Comparison of ENCODE assay signal across 13 cellular contexts in the genomic region with DNA sequence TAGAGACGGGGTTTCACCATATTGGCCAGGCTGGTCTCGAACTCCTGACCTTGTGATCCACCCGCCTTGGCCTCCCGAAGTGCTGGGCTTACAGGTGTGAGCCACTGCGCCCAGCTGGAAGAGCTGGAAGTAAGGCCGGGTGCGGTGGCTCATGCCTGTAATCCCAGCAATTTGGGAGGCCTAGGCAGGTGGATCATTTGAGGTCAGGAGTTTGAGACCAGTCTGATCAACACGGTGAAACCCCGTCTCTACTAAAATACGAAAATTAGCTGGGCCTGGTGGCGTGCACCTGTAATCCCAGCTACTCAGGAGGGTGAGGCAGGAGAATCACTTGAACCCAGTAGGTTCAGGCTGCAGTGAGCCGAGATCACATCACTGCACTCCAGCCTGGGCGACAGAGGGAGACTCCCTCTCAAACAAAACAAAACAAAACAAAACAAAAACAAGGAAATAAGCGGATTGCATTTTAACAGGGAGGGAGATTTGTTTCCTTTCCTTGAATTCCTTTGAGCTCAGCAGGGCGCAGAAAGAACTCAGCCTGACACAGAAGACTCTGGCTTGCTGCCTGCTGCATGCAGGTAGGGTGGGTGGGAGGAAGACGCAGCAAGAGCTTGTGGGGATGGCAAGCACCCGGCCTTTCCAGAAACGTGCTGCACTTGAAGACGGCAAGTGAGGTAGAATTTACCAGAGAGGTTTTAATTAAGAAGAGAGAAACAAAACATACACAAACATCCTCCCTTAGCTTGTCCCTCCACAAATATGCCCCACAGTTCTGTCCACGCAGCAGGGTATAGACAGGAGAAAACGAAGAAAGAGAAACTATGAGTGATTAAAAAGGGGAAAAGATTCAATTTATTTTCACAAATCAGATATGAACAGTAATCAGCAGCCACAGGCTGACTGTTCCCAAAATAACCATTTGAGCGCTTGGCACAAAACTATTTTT. TPM values are rescaled to one million over a fixed set of nuclear protein-coding genes. Genes with fewer than 3 reads are reported as not detected.
A peak's percentile ranks its signal among the peaks of the same experiment; 100 is the strongest.
DNase-seq lines count a peak whose midpoint lies in the region; ATAC-seq and TF ChIP-seq lines count a peak whose summit lies in the region.
"Had no signal": no experiment of that assay in that cellular context is flagged by ENCODE, and none has a peak within 500 bp of the region (broad histone marks: within the 10 kb centered on the region; RNA-seq: fewer than 3 reads in every experiment).

No MANE protein-coding gene starts in this region.

- H4K20me1 ChIP-seq in SK-N-SH (ENCODE audit: insufficient read depth) (no peaks in the 10 kb centered on the region), fibroblast of lung (ENCODE audit: control insufficient read depth, extremely low read depth, insufficient read depth, low read length) (no peaks in the 10 kb centered on the region)

- intact Hi-C loops in CD14-positive monocyte (cut with micrococcal nuclease), result no loop called here

- H3K4me3 Mint-ChIP-seq in stimulated activated naive B cell treated with anti-CD40 and anti-IgM and Interleukin-4, amounts not matched to agents 10 μg/mL and 1 μg/mL and 100 μg/mL, for 72 hours, result no peak overlapping the region
- no peak overlapping the region for H3K4me3 Mint-ChIP-seq in CD14-positive monocyte
- H3K4me3 Mint-ChIP-seq: CD4-positive, alpha-beta memory T cell; IgD-negative memory B cell had no signal

- 71% methylated on average over 19 of the region's 22 CpGs for WGBS in SK-N-SH (ENCODE audit: low lambda C conversion rate)

- H3K9me2 ChIP-seq in SK-N-SH, result no peaks in the 10 kb centered on the region

- no peak; a peak in 1 of 4 replicates for TF ChIP-seq EP300 in SK-N-SH (IDR thresholded peaks at IDR 0.05; ENCODE audit: borderline replicate concordance in 1 of 2, low read depth in 1 of 2, low read length in 1 of 2)

- H3K27me3 ChIP-seq in AG04450 (ENCODE audit: control insufficient read depth, insufficient read depth, low read length), result no peaks in the 10 kb centered on the region
- no peaks in the 10 kb centered on the region for H3K27me3 ChIP-seq in SK-N-SH (ENCODE audit: insufficient read depth)
- H3K27me3 ChIP-seq in fibroblast of lung (ENCODE audit: control insufficient read depth, insufficient read depth, low read length), result no peaks in the 10 kb centered on the region
- H3K27me3 ChIP-seq: foreskin keratinocyte had no signal

- H2AFZ ChIP-seq in SK-N-SH (ENCODE audit: low read depth) (no peak overlapping the region), fibroblast of lung (ENCODE audit: low read length) (no peak overlapping the region)

- H3K4me2 ChIP-seq in SK-N-SH (peak overlapping the region; percentile 66), fibroblast of lung (ENCODE audit: extremely low read depth, insufficient read depth, low read length) (peak overlapping the region; percentile 75)

- TF ChIP-seq CTCF in AG04450 (IDR thresholded peaks at IDR 0.05; ENCODE audit: low read depth, low read length), result no peak
- no peak for TF ChIP-seq CTCF in SK-N-SH (IDR thresholded peaks at IDR 0.05)
- no peak for TF ChIP-seq CTCF in fibroblast of lung (conservative IDR thresholded peaks at IDR 0.05 in 1 of 2, IDR thresholded peaks at IDR 0.05 in 1 of 2; ENCODE audit: low read depth in 1 of 2, low read length in 2 of 2)
- TF ChIP-seq CTCF in CD14-positive monocyte (IDR thresholded peaks at IDR 0.05), result no peak

- H3K4me1 ChIP-seq in SK-N-SH (ENCODE audit: control insufficient read depth in 1 of 2, insufficient read depth in 2 of 2, low read depth in 1 of 2, low read length in 1 of 2) (peaks cover 62 to 78% of the 10 kb centered on the region in 2 experiments), fibroblast of lung (ENCODE audit: control insufficient read depth, extremely low read depth, insufficient read depth, low read length) (peaks cover 52% of the 10 kb centered on the region)
- H3K4me1 ChIP-seq: HAP-1 had no signal

- H3F3A ChIP-seq in SK-N-SH (replicated peaks; ENCODE audit: insufficient read depth), result peaks cover 57% of the 10 kb centered on the region

- H3K27ac Mint-ChIP-seq in stimulated activated naive B cell treated with anti-CD40 and anti-IgM and Interleukin-4, amounts not matched to agents 10 μg/mL and 1 μg/mL and 100 μg/mL, for 72 hours, result no peak overlapping the region
- H3K27ac Mint-ChIP-seq in CD14-positive monocyte, result no peak overlapping the region

- H3K79me2 ChIP-seq in SK-N-SH (ENCODE audit: insufficient read depth), result peaks cover 58% of the 10 kb centered on the region
- peaks cover 2% of the 10 kb centered on the region for H3K79me2 ChIP-seq in fibroblast of lung (ENCODE audit: control insufficient read depth, insufficient read depth, low read length)

- H3K4me3 ChIP-seq in AG04450 (ENCODE audit: low read depth, low read length) (no peak overlapping the region), SK-N-SH (ENCODE audit: low read depth in 2 of 2, low read length in 1 of 2) (peak overlapping the region in 1 of 2 experiments; percentile 14; a peak in 3 of 4 replicates), fibroblast of lung (replicated peaks in 1 of 4; ENCODE audit: control extremely low read depth in 1 of 4, insufficient read depth in 1 of 4, low read depth in 3 of 4, low read length in 4 of 4) (peak overlapping the region in 1 of 4 experiments; percentile 25)
- H3K4me3 ChIP-seq: HAP-1 had no signal

- CTCF ChIA-PET in AG04450 (lab: Charles Lee) (interaction anchor here (1.1 to 2.1 kb wide), 4 partner anchors 31 to 139 kb away, joined by 3 to 14 read pairs (median 6); no protein-coding TSS in a partner anchor), SK-N-SH (lab: Yijun Ruan, JAX) (interaction anchor here (0.6 to 10.8 kb wide), 13 partner anchors 9 to 1389 kb away, joined by 3 to 122 read pairs (median 4); no protein-coding TSS in a partner anchor)

- peaks cover 35 to 48% of the 10 kb centered on the region in 2 donors for H3K36me3 Mint-ChIP-seq in stimulated activated naive B cell treated with anti-CD40 and anti-IgM and Interleukin-4, amounts not matched to agents 10 μg/mL and 1 μg/mL and 100 μg/mL, for 72 hours
- H3K36me3 Mint-ChIP-seq in CD14-positive monocyte, result peaks cover 68 to 94% of the 10 kb centered on the region in 2 donors

- DNase-seq in AG04450 (ENCODE audit: low read depth, low spot score), result no peak
- peak; percentile 45 for DNase-seq in SK-N-SH
- no peak for DNase-seq in fibroblast of lung (ENCODE audit: low read depth in 2 of 2)
- peak in 30 of 56 donors; percentile 7 to 74 (median 40) for DNase-seq in nucleus accumbens (lab: John Stamatoyannopoulos, UW)
- DNase-seq in DMS53 treated with DMSO at 0.1 percent for 48 hours (lab: John Stamatoyannopoulos, UW; ENCODE audit: unreplicated experiment), result no peak
- no peak for DNase-seq in stimulated activated naive B cell treated with anti-CD40 and anti-IgM and Interleukin-4, amounts not matched to agents 10 μg/mL and 1 μg/mL and 100 μg/mL, for 72 hours
- DNase-seq in CD14-positive monocyte (ENCODE audit: low spot score), result no peak
- DNase-seq: CD4-positive, alpha-beta memory T cell; foreskin keratinocyte; T-helper 9 cell had no signal

- TF ChIP-seq RAD21 in SK-N-SH (IDR thresholded peaks at IDR 0.05; ENCODE audit: low read length), result no peak

- H3K27ac ChIP-seq in AG04450 (ENCODE audit: low read depth, low read length) (peak overlapping the region; percentile 91), SK-N-SH (ENCODE audit: low read depth in 2 of 2, low read length in 1 of 2) (peak overlapping the region; percentile 97 to 99), fibroblast of lung (ENCODE audit: insufficient read depth, low read length) (peak overlapping the region; percentile 79)
- H3K27ac ChIP-seq: foreskin keratinocyte had no signal

- ATAC-seq in stimulated activated naive B cell treated with anti-CD40 and anti-IgM and Interleukin-4, amounts not matched to agents 10 μg/mL and 1 μg/mL and 100 μg/mL, for 72 hours (replicated peaks), result no peak
- no peak for ATAC-seq in HG02798 (IDR thresholded peaks at IDR 0.05; ENCODE audit: poor library complexity, unreplicated experiment)
- ATAC-seq: foreskin keratinocyte had no signal

- peaks cover 0 to 4% of the 10 kb centered on the region in 2 experiments for H3K36me3 ChIP-seq in SK-N-SH (replicated peaks in 1 of 2; ENCODE audit: control insufficient read depth in 1 of 2, insufficient read depth in 2 of 2, low read length in 1 of 2)
- peaks cover 4% of the 10 kb centered on the region for H3K36me3 ChIP-seq in fibroblast of lung (ENCODE audit: control insufficient read depth, insufficient read depth, low read length)

- no peaks in the 10 kb centered on the region for H3K9me3 Mint-ChIP-seq in stimulated activated naive B cell treated with anti-CD40 and anti-IgM and Interleukin-4, amounts not matched to agents 10 μg/mL and 1 μg/mL and 100 μg/mL, for 72 hours
- H3K9me3 Mint-ChIP-seq in CD14-positive monocyte, result no peaks in the 10 kb centered on the region
- H3K9me3 Mint-ChIP-seq: IgD-negative memory B cell had no signal

- no peaks in the 10 kb centered on the region for H3K27me3 Mint-ChIP-seq in stimulated activated naive B cell treated with anti-CD40 and anti-IgM and Interleukin-4, amounts not matched to agents 10 μg/mL and 1 μg/mL and 100 μg/mL, for 72 hours
- peaks cover 0 to 4% (median 0%) of the 10 kb centered on the region in 3 donors for H3K27me3 Mint-ChIP-seq in CD14-positive monocyte (ENCODE audit: low read depth in 3 of 3)
- H3K27me3 Mint-ChIP-seq: CD4-positive, alpha-beta memory T cell; IgD-negative memory B cell had no signal

- H3K9me3 ChIP-seq in AG04450 (ENCODE audit: control insufficient read depth, insufficient read depth, low read length) (no peaks in the 10 kb centered on the region), SK-N-SH (no peaks in the 10 kb centered on the region), fibroblast of lung (ENCODE audit: control insufficient read depth, insufficient read depth, low read depth, low read length) (no peaks in the 10 kb centered on the region)
- H3K9me3 ChIP-seq: HAP-1 had no signal

- H3K9ac ChIP-seq in SK-N-SH (peak overlapping the region; percentile 39; the same call in 1 of the 2 replicates), fibroblast of lung (ENCODE audit: insufficient read depth, low read length) (no peak overlapping the region)

- POLR2A ChIA-PET in AG04450 (lab: Yijun Ruan, JAX) (interaction anchor here (0.9 to 1.8 kb wide), 4 partner anchors 32 to 60 kb away, joined by 5 to 12 read pairs (median 10); no protein-coding TSS in a partner anchor), SK-N-SH (lab: Yijun Ruan, JAX) (interaction anchor here (0.9 to 2.0 kb wide), 5 partner anchors 12 to 59 kb away, joined by 3 to 11 read pairs (median 5); no protein-coding TSS in a partner anchor)

- H3K4me1 Mint-ChIP-seq in stimulated activated naive B cell treated with anti-CD40 and anti-IgM and Interleukin-4, amounts not matched to agents 10 μg/mL and 1 μg/mL and 100 μg/mL, for 72 hours, result peaks cover 21 to 43% of the 10 kb centered on the region in 2 donors
- H3K4me1 Mint-ChIP-seq in CD14-positive monocyte, result peaks cover 24% of the 10 kb centered on the region

RNA-seq across cellular contexts. Expression of gene FSCN1, which starts 40.8 kb away (rescaled TPM):
- 108 and 151 TPM in 2 replicates for polyA plus RNA-seq in AG04450 (2011; rRNA removed)
- 90.4 and 104 TPM in 2 replicates for polyA minus RNA-seq in AG04450 (2011; rRNA and poly(A)+ RNA removed)
- polyA plus RNA-seq in SK-N-SH (2012; rRNA removed), result 222 and 287 TPM in 2 replicates
- polyA plus RNA-seq in SK-N-SH (2012; cell fraction: cytosol; rRNA removed), result 108 and 201 TPM in 2 replicates
- polyA plus RNA-seq in SK-N-SH (2012; cell fraction: nucleus; rRNA removed), result 255 and 304 TPM in 2 replicates
- total RNA-seq in fibroblast of lung, result 104 and 105 TPM in 2 replicates
- polyA plus RNA-seq in fibroblast of lung, result 96.2 and 127 TPM in 2 replicates
- 203 and 314 TPM in 2 replicates for polyA plus RNA-seq in fibroblast of lung (2012)
- 154 and 164 TPM in 2 replicates for polyA minus RNA-seq in fibroblast of lung (ENCODE audit: low replicate concordance)
- polyA plus RNA-seq in CD14-positive monocyte, result 1 to 10 TPM; 2.0 to 2.5 TPM

Comparison
In these comparisons a context has a peak if more than half of its experiments do, and no peak if none do; other contexts are left out.
1. DNase-seq: peak in SK-N-SH (single experiment) and nucleus accumbens (30 of 56); none in AG04450 (single experiment), fibroblast of lung (0 of 2), DMS53 treated with DMSO at 0.1 percent for 48 hours (single experiment), stimulated activated naive B cell treated with anti-CD40 and anti-IgM and Interleukin-4, amounts not matched to agents 10 μg/mL and 1 μg/mL and 100 μg/mL, for 72 hours (single experiment) and CD14-positive monocyte (single experiment).
2. RNA of gene FSCN1, which starts 40.8 kb away (polyA plus RNA-seq): 108 to 304 TPM in SK-N-SH, 108 to 151 TPM in AG04450 and 96.2 to 314 TPM in fibroblast of lung; 2.0 to 2.5 TPM in CD14-positive monocyte; every median in the first group is over 10 times any median in the second.
3. Peak in every context shown above with its lines, with median percentiles within 50 percentile points of each other: H3K27ac ChIP-seq.